Comparison of ENCODE assay signal across 8 cellular contexts in genomic region chr6:138162104-138162946, GRCh38. TPM values are rescaled to one million over a fixed set of nuclear protein-coding genes. Genes with fewer than 3 reads are reported as not detected.
DNase-seq lines count a peak whose midpoint lies in the region; ATAC-seq, FAIRE-seq and TF ChIP-seq lines count a peak whose summit lies in the region.

No MANE protein-coding gene starts in this region.

- TF ChIP-seq CTCF in A673 (conservative IDR thresholded peaks at IDR 0.05; ENCODE audit: low read depth, low read length): no peak
- TF ChIP-seq CTCF in endothelial cell of umbilical vein (IDR thresholded peaks at IDR 0.05; ENCODE audit: extremely low read depth in 1 of 2, insufficient read depth in 1 of 2, low read depth in 1 of 2, low read length in 2 of 2): no peak

- DNase-seq in A673 (ENCODE audit: low spot score): peak; percentile 19
- peak; percentile 23 for DNase-seq in SK-N-DZ (ENCODE audit: low spot score)
- DNase-seq in endothelial cell of umbilical vein (ENCODE audit: low read depth, low spot score): peak; percentile 30
- peak; percentile 26 for DNase-seq in urothelium cell line (ENCODE audit: low spot score)
- no peak for DNase-seq in activated CD4-positive, alpha-beta T cell treated with anti-CD3 and anti-CD28 coated beads for 48 hours

- no peaks in the 10 kb centered on the region for H4K20me1 ChIP-seq in endothelial cell of umbilical vein (replicated peaks; ENCODE audit: control insufficient read depth, extremely low read depth, insufficient read depth, low read length)

- H3K4me1 ChIP-seq in A673 (ENCODE audit: insufficient read depth, low read length, poor library complexity, severe bottlenecking): no peaks in the 10 kb centered on the region
- H3K4me1 ChIP-seq in endothelial cell of umbilical vein (ENCODE audit: control insufficient read depth, extremely low read depth, insufficient read depth, low read length): peaks cover 10% of the 10 kb centered on the region
- H3K4me1 ChIP-seq in mucosa of rectum (ENCODE audit: control insufficient read depth in 2 of 2, insufficient read depth in 2 of 2, low read length in 2 of 2): peaks cover 0 to 7% of the 10 kb centered on the region in 2 donors

- FAIRE-seq in endothelial cell of umbilical vein (lab: Jason Lieb, UNC) (peak; percentile 43), urothelium cell line (lab: Jason Lieb, UNC) (no peak)

- dilution Hi-C loops in endothelial cell of umbilical vein (cut with MboI; ENCODE audit: extremely low pct_ligation_motif_present, low sequenced_read_pairs): no loop called here

- H3K9me3 ChIP-seq in A673 (ENCODE audit: low read depth, low read length, poor library complexity, severe bottlenecking) (no peaks in the 10 kb centered on the region), endothelial cell of umbilical vein (replicated peaks; ENCODE audit: control insufficient read depth, insufficient read depth, low read length) (no peaks in the 10 kb centered on the region), mucosa of rectum (ENCODE audit: control insufficient read depth in 2 of 2, low read length in 2 of 2) (no peaks in the 10 kb centered on the region)

- peak overlapping the region; percentile 77 for H3K9ac ChIP-seq in endothelial cell of umbilical vein (replicated peaks; ENCODE audit: extremely low read depth, insufficient read depth, low read length)
- peak overlapping the region; percentile 68 to 91 for H3K9ac ChIP-seq in mucosa of rectum (ENCODE audit: low read depth in 1 of 2, low read length in 2 of 2)

- CTCF ChIA-PET in A673 (lab: Charles Lee) (no interaction called here), endothelial cell of umbilical vein (lab: Charles Lee) (interaction anchor here (0.7 to 1.6 kb wide), 4 partner anchors 46 to 245 kb away, joined by 3 to 4 read pairs (median 4); no protein-coding TSS in a partner anchor)

- no peaks in the 10 kb centered on the region for H3K36me3 ChIP-seq in A673 (ENCODE audit: insufficient read depth, low read length, poor library complexity, severe bottlenecking)
- H3K36me3 ChIP-seq in endothelial cell of umbilical vein (ENCODE audit: control insufficient read depth in 2 of 2, extremely low read depth in 1 of 2, insufficient read depth in 2 of 2, low read length in 2 of 2): no peaks in the 10 kb centered on the region
- H3K36me3 ChIP-seq in mucosa of rectum (ENCODE audit: control insufficient read depth in 2 of 2, insufficient read depth in 2 of 2, low read length in 2 of 2): no peaks in the 10 kb centered on the region

- peak overlapping the region; percentile 49 for H3K4me3 ChIP-seq in A673 (ENCODE audit: low read depth, low read length, poor library complexity, severe bottlenecking)
- peak overlapping the region; percentile 66 to 85 (median 80) for H3K4me3 ChIP-seq in endothelial cell of umbilical vein (replicated peaks in 1 of 3; ENCODE audit: insufficient read depth in 1 of 3, low read depth in 1 of 3, low read length in 3 of 3)
- H3K4me3 ChIP-seq in mucosa of rectum (ENCODE audit: low read length in 2 of 2): peak overlapping the region; percentile 81 to 85

- BruUV-seq in A673 (replicated peaks; lab: Mats Ljungman, UMichigan): no TSS peak
- TSS peak; percentile 47 for BruUV-seq in endothelial cell of umbilical vein (replicated peaks; lab: Mats Ljungman, UMichigan)

- H3K27me3 ChIP-seq in A673 (replicated peaks; ENCODE audit: insufficient read depth, low read depth, low read length, poor library complexity) (peaks cover 79% of the 10 kb centered on the region), endothelial cell of umbilical vein (ENCODE audit: control insufficient read depth in 2 of 2, insufficient read depth in 2 of 2, low read length in 2 of 2) (no peaks in the 10 kb centered on the region), mucosa of rectum (ENCODE audit: control insufficient read depth in 2 of 2, insufficient read depth in 2 of 2, low read length in 2 of 2) (peaks cover 0 to 5% of the 10 kb centered on the region in 2 donors)

- intact Hi-C loops in A673 (cut with micrococcal nuclease; ENCODE audit: unreplicated experiment): no loop called here
- intact Hi-C loops in endothelial cell of umbilical vein (cut with micrococcal nuclease): loop anchor here (1.0 to 2.0 kb wide), 2 partner anchors 38 to 124 kb away; no protein-coding TSS in a partner anchor

- no peak for TF ChIP-seq POLR2A in endothelial cell of umbilical vein (IDR thresholded peaks at IDR 0.05; ENCODE audit: low read depth, low read length)

- H3K79me2 ChIP-seq in endothelial cell of umbilical vein (ENCODE audit: control insufficient read depth, insufficient read depth, low read length): no peaks in the 10 kb centered on the region

- H3K9me1 ChIP-seq in endothelial cell of umbilical vein (replicated peaks; ENCODE audit: control insufficient read depth, extremely low read depth, insufficient read depth, low read length): no peaks in the 10 kb centered on the region

- POLR2A ChIA-PET in A673 (lab: Charles Lee; ENCODE audit: low non-redundant PET): no interaction called here
- POLR2A ChIA-PET in endothelial cell of umbilical vein (lab: Charles Lee): no interaction called here

- H3K4me2 ChIP-seq in endothelial cell of umbilical vein (ENCODE audit: insufficient read depth, low read length): peak overlapping the region; percentile 92

- ATAC-seq in GM18519 (IDR thresholded peaks at IDR 0.05; ENCODE audit: low FRiP score, unreplicated experiment) (peak; percentile 25), HG03354 (IDR thresholded peaks at IDR 0.05; ENCODE audit: poor library complexity, severe bottlenecking, unreplicated experiment) (peak; percentile 56)

- peak overlapping the region; percentile 96 for H2AFZ ChIP-seq in endothelial cell of umbilical vein (ENCODE audit: low read depth, low read length)

- H3K27ac ChIP-seq in A673 (ENCODE audit: low read depth, low read length, poor library complexity, severe bottlenecking): no peak overlapping the region
- H3K27ac ChIP-seq in endothelial cell of umbilical vein (ENCODE audit: insufficient read depth, low read depth, low read length): peak overlapping the region; percentile 38
- H3K27ac ChIP-seq in mucosa of rectum (ENCODE audit: low read depth in 2 of 2, low read length in 2 of 2): peak overlapping the region; percentile 71 to 88

TF ChIP-seq in endothelial cell of umbilical vein, 7 proteins besides CTCF, POLR2A, EP300 and RAD21:
- TF ChIP-seq GATA2 (IDR thresholded peaks at IDR 0.05; ENCODE audit: insufficient read depth, insufficient read length, low read depth, low read length): peak; percentile 43
- no peak for TF ChIP-seq FOS (IDR thresholded peaks at IDR 0.05; ENCODE audit: borderline replicate concordance, insufficient read depth, low read length)
- peak; percentile 27 for TF ChIP-seq EZH2 (IDR thresholded peaks at IDR 0.05; ENCODE audit: borderline replicate concordance, low read depth, low read length, severe bottlenecking)

RNA-seq across cellular contexts. Expression of gene ARFGEF3, which starts 0.6 kb away (rescaled TPM):
- total RNA-seq in A673 (2021): 0.61 and 0.71 TPM in 2 replicates
- 3.7 and 4.1 TPM in 2 replicates for polyA plus RNA-seq in SK-N-DZ (2014; cell fraction: cytosol; rRNA removed)
- polyA plus RNA-seq in SK-N-DZ (2014; cell fraction: nucleus; rRNA removed): 2.1 and 3.0 TPM in 2 replicates
- 7.0 and 7.3 TPM in 2 replicates for total RNA-seq in endothelial cell of umbilical vein
- polyA plus RNA-seq in endothelial cell of umbilical vein: 1.0 and 1.3 TPM in 2 replicates
- polyA plus RNA-seq in endothelial cell of umbilical vein (2011; cell fraction: cytosol; rRNA removed): 1.7 and 1.8 TPM in 2 replicates
- polyA plus RNA-seq in endothelial cell of umbilical vein (2011; cell fraction: nucleus; rRNA removed): 2.2 and 2.3 TPM in 2 replicates
- polyA plus RNA-seq in endothelial cell of umbilical vein (2012): 2.6 and 5.4 TPM in 2 replicates
- polyA minus RNA-seq in endothelial cell of umbilical vein: 5.6 and 6.5 TPM in 2 replicates
- polyA minus RNA-seq in endothelial cell of umbilical vein (2011; cell fraction: cytosol; rRNA and poly(A)+ RNA removed): 1.7 TPM
- 3.3 and 4.0 TPM in 2 replicates for polyA minus RNA-seq in endothelial cell of umbilical vein (2011; cell fraction: nucleus; rRNA and poly(A)+ RNA removed)

RNA-seq across cellular contexts. Expression of gene PERP, which starts 55.1 kb away (rescaled TPM):
- 0.48 and 0.71 TPM in 2 replicates for total RNA-seq in A673 (2021)
- not detected in 2 replicates for polyA plus RNA-seq in SK-N-DZ (2014; cell fraction: cytosol; rRNA removed)
- polyA plus RNA-seq in SK-N-DZ (2014; cell fraction: nucleus; rRNA removed): not detected in 2 replicates
- 27.4 and 30.2 TPM in 2 replicates for total RNA-seq in endothelial cell of umbilical vein
- polyA plus RNA-seq in endothelial cell of umbilical vein: 15.7 and 18.8 TPM in 2 replicates
- polyA plus RNA-seq in endothelial cell of umbilical vein (2011; cell fraction: cytosol; rRNA removed): 11.7 and 13.0 TPM in 2 replicates
- 4.6 and 4.9 TPM in 2 replicates for polyA plus RNA-seq in endothelial cell of umbilical vein (2011; cell fraction: nucleus; rRNA removed)
- 34.6 and 43.8 TPM in 2 replicates for polyA plus RNA-seq in endothelial cell of umbilical vein (2012)
- 24.0 and 26.1 TPM in 2 replicates for polyA minus RNA-seq in endothelial cell of umbilical vein
- polyA minus RNA-seq in endothelial cell of umbilical vein (2011; cell fraction: cytosol; rRNA and poly(A)+ RNA removed): 23.8 TPM
- 2.6 and 4.0 TPM in 2 replicates for polyA minus RNA-seq in endothelial cell of umbilical vein (2011; cell fraction: nucleus; rRNA and poly(A)+ RNA removed)

RNA-seq across cellular contexts. Expression of gene PBOV1, which starts 56.0 kb away (rescaled TPM):
- not detected in 2 replicates for total RNA-seq in A673 (2021)
- polyA plus RNA-seq in SK-N-DZ (2014; cell fraction: cytosol; rRNA removed): not detected in 2 replicates
- polyA plus RNA-seq in SK-N-DZ (2014; cell fraction: nucleus; rRNA removed): not detected in 2 replicates
- total RNA-seq in endothelial cell of umbilical vein: not detected in 2 replicates
- not detected in 2 replicates for polyA plus RNA-seq in endothelial cell of umbilical vein
- not detected in 2 replicates for polyA plus RNA-seq in endothelial cell of umbilical vein (2011; cell fraction: cytosol; rRNA removed)
- polyA plus RNA-seq in endothelial cell of umbilical vein (2011; cell fraction: nucleus; rRNA removed): not detected in 2 replicates
- polyA plus RNA-seq in endothelial cell of umbilical vein (2012): not detected in 2 replicates
- polyA minus RNA-seq in endothelial cell of umbilical vein: not detected in 2 replicates
- polyA minus RNA-seq in endothelial cell of umbilical vein (2011; cell fraction: cytosol; rRNA and poly(A)+ RNA removed): not detected
- polyA minus RNA-seq in endothelial cell of umbilical vein (2011; cell fraction: nucleus; rRNA and poly(A)+ RNA removed): not detected in 2 replicates

Comparison
In these comparisons a context has a peak if more than half of its experiments do, and no peak if none do; other contexts are left out.
1. RNA of gene PERP, which starts 55.1 kb away (total RNA-seq): 27.4 to 30.2 TPM in endothelial cell of umbilical vein; 0.48 to 0.71 TPM in A673; every median in the first group is over 10 times any median in the second.
2. Peak in every context shown above with its lines, with median percentiles within 50 percentile points of each other: H3K4me3 ChIP-seq.